ENCODE assay signal across 11 cellular contexts in genomic region chr1:153401461-153401860, GRCh38. TPM values are rescaled to one million over a fixed set of nuclear protein-coding genes. Genes with fewer than 3 reads are reported as not detected.
"Had no signal": no experiment of that assay in that cellular context is flagged by ENCODE, and none has a peak within 500 bp of the region (broad histone marks: within the 10 kb centered on the region; RNA-seq: fewer than 3 reads in every experiment).

No MANE protein-coding gene starts in this region.

- H3K9me3 ChIP-seq: HAP-1 had no signal

- H3K36me3 ChIP-seq: HAP-1 had no signal

- ATAC-seq: HCT116, K562 had no signal

- DNase-seq: GM23248, GOT3, HFFc6, IMR-90, KG1 had no signal

- H3K4me1 ChIP-seq: HAP-1 had no signal

- H3K27ac ChIP-seq: GM23248 had no signal

- H3K4me3 ChIP-seq: GM23248, HAP-1, K562 had no signal

RNA-seq across cellular contexts. Expression of gene S100A8, which starts 10.6 kb away (rescaled TPM):
- total RNA-seq: GM23248, H4, H7, HFFc6, HT-29, IMR-90 had no signal
- polyA plus RNA-seq: GM23248, IMR-90 had no signal

RNA-seq across cellular contexts. Expression of gene S100A7A, which starts 14.9 kb away (rescaled TPM):
- total RNA-seq: GM23248, H4, H7, HFFc6, HT-29, IMR-90, K562 had no signal
- polyA plus RNA-seq: GM23248, IMR-90, K562 had no signal

RNA-seq across cellular contexts. Expression of gene S100A12, which starts 26.0 kb away (rescaled TPM):
- total RNA-seq: GM23248, H4, H7, HFFc6, HT-29, IMR-90, K562 had no signal
- polyA plus RNA-seq: GM23248, IMR-90, K562 had no signal

RNA-seq across cellular contexts. Expression of gene S100A9, which starts 43.8 kb away (rescaled TPM):
- total RNA-seq: GM23248, H4, H7, HFFc6, IMR-90 had no signal
- polyA plus RNA-seq: GM23248, IMR-90, K562 had no signal

RNA-seq across cellular contexts. Expression of gene PGLYRP4, which starts 52.8 kb away (rescaled TPM):
- total RNA-seq: GM23248, H4, H7, HFFc6, HT-29, IMR-90 had no signal
- polyA plus RNA-seq: GM23248, IMR-90 had no signal
